In genomic region chr4:163228648-163229047, GRCh38 we compare ENCODE assay signal across 1 cellular context.
TF ChIP-seq lines count a peak whose summit lies in the region.

No MANE protein-coding gene starts in this region.

TF ChIP-seq in HEK293, 187 proteins besides CTCF, POLR2A, EP300 and RAD21 (continued from another document and continues in another):
- TF ChIP-seq ZNF639 (tag by site-specific recombination; IDR thresholded peaks at IDR 0.05) = no peak
- TF ChIP-seq ZNF791 (tag by site-specific recombination; IDR thresholded peaks at IDR 0.05) = no peak
- TF ChIP-seq ZNF837 (tag by site-specific recombination; IDR thresholded peaks at IDR 0.05) = no peak
- TF ChIP-seq ZNF558 (tag by site-specific recombination; IDR thresholded peaks at IDR 0.05) = no peak
- no peak for TF ChIP-seq ZFP41 (tag by site-specific recombination; IDR thresholded peaks at IDR 0.05; ENCODE audit: borderline replicate concordance)
- no peak for TF ChIP-seq ZNF561 (tag by site-specific recombination; IDR thresholded peaks at IDR 0.05; ENCODE audit: borderline replicate concordance)
- no peak for TF ChIP-seq MEIS1 (CRISPR knock-in tag; IDR thresholded peaks at IDR 0.05; ENCODE audit: borderline replicate concordance)
- no peak for TF ChIP-seq ZNF423 (tag by site-specific recombination; IDR thresholded peaks at IDR 0.05)
- no peak for TF ChIP-seq ZBTB1 (tag by site-specific recombination; IDR thresholded peaks at IDR 0.05)
- no peak for TF ChIP-seq SP3 (tag by site-specific recombination; IDR thresholded peaks at IDR 0.05)
- TF ChIP-seq ZSCAN16 (tag by site-specific recombination; IDR thresholded peaks at IDR 0.05) = no peak
- no peak for TF ChIP-seq ZNF677 (tag by site-specific recombination; IDR thresholded peaks at IDR 0.05)
- no peak for TF ChIP-seq ZNF23 (tag by site-specific recombination; IDR thresholded peaks at IDR 0.05; ENCODE audit: borderline replicate concordance)
- TF ChIP-seq ZNF114 (tag by site-specific recombination; IDR thresholded peaks at IDR 0.05) = no peak
- TF ChIP-seq ZNF549 (tag by site-specific recombination; IDR thresholded peaks at IDR 0.05) = no peak
- no peak for TF ChIP-seq ZNF416 (tag by site-specific recombination; IDR thresholded peaks at IDR 0.05)
- TF ChIP-seq RBAK (tag by site-specific recombination; IDR thresholded peaks at IDR 0.05) = no peak
- peak; percentile 69 for TF ChIP-seq ZNF510 (tag by site-specific recombination; IDR thresholded peaks at IDR 0.05; ENCODE audit: insufficient replicate concordance)
- TF ChIP-seq ZBTB26 (tag by site-specific recombination; optimal IDR thresholded peaks at IDR 0.05) = no peak
- no peak for TF ChIP-seq ZBTB21 (tag by site-specific recombination; IDR thresholded peaks at IDR 0.05)
- TF ChIP-seq ZNF335 (tag by site-specific recombination; conservative IDR thresholded peaks at IDR 0.05) = no peak
- no peak for TF ChIP-seq SP7 (tag by site-specific recombination; IDR thresholded peaks at IDR 0.05)
- TF ChIP-seq ZNF239 (tag by site-specific recombination; IDR thresholded peaks at IDR 0.05) = no peak
- no peak for TF ChIP-seq ZSCAN4 (tag by site-specific recombination; IDR thresholded peaks at IDR 0.05)
- TF ChIP-seq ZNF248 (tag by site-specific recombination; IDR thresholded peaks at IDR 0.05) = no peak
- peak; percentile 15; the same call in 1 of the 2 replicates for TF ChIP-seq AEBP2 (tag by site-specific recombination; IDR thresholded peaks at IDR 0.05; ENCODE audit: borderline replicate concordance)
- no peak for TF ChIP-seq ZNF175 (tag by site-specific recombination; IDR thresholded peaks at IDR 0.05)
- no peak for TF ChIP-seq ZNF362 (tag by site-specific recombination; IDR thresholded peaks at IDR 0.05)
- no peak for TF ChIP-seq ZNF580 (tag by site-specific recombination; IDR thresholded peaks at IDR 0.05)
- peak; percentile 60; the same call in 1 of the 2 replicates for TF ChIP-seq ZBTB8A (tag by site-specific recombination; IDR thresholded peaks at IDR 0.05)
- no peak for TF ChIP-seq ATF2 (tag by site-specific recombination; IDR thresholded peaks at IDR 0.05; ENCODE audit: low read depth)
- no peak for TF ChIP-seq ZNF704 (tag by site-specific recombination; IDR thresholded peaks at IDR 0.05)
- TF ChIP-seq ZNF404 (tag by site-specific recombination; IDR thresholded peaks at IDR 0.05) = no peak
- no peak for TF ChIP-seq PRDM10 (tag by site-specific recombination; IDR thresholded peaks at IDR 0.05)
- TF ChIP-seq KLF7 (tag by site-specific recombination; IDR thresholded peaks at IDR 0.05; ENCODE audit: borderline replicate concordance) = no peak
- TF ChIP-seq ZNF155 (tag by site-specific recombination; IDR thresholded peaks at IDR 0.05) = no peak
- TF ChIP-seq ZNF266 (tag by site-specific recombination; IDR thresholded peaks at IDR 0.05; ENCODE audit: low read depth) = no peak
- no peak for TF ChIP-seq ZNF707 (tag by site-specific recombination; IDR thresholded peaks at IDR 0.05)
- TF ChIP-seq GLI2 (tag by site-specific recombination; IDR thresholded peaks at IDR 0.05; ENCODE audit: borderline replicate concordance, low read depth) = no peak
- TF ChIP-seq ZNF157 (tag by site-specific recombination; IDR thresholded peaks at IDR 0.05) = no peak
- TF ChIP-seq SALL2 (tag by site-specific recombination; IDR thresholded peaks at IDR 0.05; ENCODE audit: borderline replicate concordance) = no peak
- TF ChIP-seq KLF8 (tag by site-specific recombination; IDR thresholded peaks at IDR 0.05) = no peak
- TF ChIP-seq ZFP69B (tag by site-specific recombination; IDR thresholded peaks at IDR 0.05) = no peak
- 0 out of 2 replicates have a peak, but pooled peaks have one; percentile 29 for TF ChIP-seq ZNF202 (tag by site-specific recombination; IDR thresholded peaks at IDR 0.05; ENCODE audit: borderline replicate concordance)
- TF ChIP-seq SETDB1 (IDR thresholded peaks at IDR 0.05; ENCODE audit: insufficient read length, low read length) = no peak
- TF ChIP-seq ZNF830 (tag by site-specific recombination; IDR thresholded peaks at IDR 0.05; ENCODE audit: low read depth) = no peak
- TF ChIP-seq ZNF623 (tag by site-specific recombination; IDR thresholded peaks at IDR 0.05) = peak; percentile 50
- TF ChIP-seq ZNF664 (tag by site-specific recombination; IDR thresholded peaks at IDR 0.05) = no peak
- no peak for TF ChIP-seq ZSCAN30 (tag by site-specific recombination; IDR thresholded peaks at IDR 0.05)
- no peak for TF ChIP-seq ZNF354C (tag by site-specific recombination; IDR thresholded peaks at IDR 0.05; ENCODE audit: borderline replicate concordance, low read depth)
- no peak for TF ChIP-seq KLF16 (tag by site-specific recombination; IDR thresholded peaks at IDR 0.05)
- no peak for TF ChIP-seq ZNF777 (tag by site-specific recombination; IDR thresholded peaks at IDR 0.05; ENCODE audit: borderline replicate concordance)
- no peak for TF ChIP-seq FEZF1 (tag by site-specific recombination; IDR thresholded peaks at IDR 0.05)
- no peak for TF ChIP-seq ZNF391 (tag by site-specific recombination; IDR thresholded peaks at IDR 0.05; ENCODE audit: borderline replicate concordance, low read depth)
- no peak for TF ChIP-seq TRIM28 (IDR thresholded peaks at IDR 0.05; ENCODE audit: borderline replicate concordance, low read length)
- TF ChIP-seq ZSCAN23 (tag by site-specific recombination; IDR thresholded peaks at IDR 0.05) = no peak
- TF ChIP-seq ZNF529 (tag by site-specific recombination; IDR thresholded peaks at IDR 0.05; ENCODE audit: insufficient replicate concordance) = no peak
- no peak for TF ChIP-seq ZNF133 (tag by site-specific recombination; IDR thresholded peaks at IDR 0.05)
- no peak for TF ChIP-seq IKZF3 (tag by site-specific recombination; IDR thresholded peaks at IDR 0.05)
- peak; percentile 84 for TF ChIP-seq ZNF394 (tag by site-specific recombination; IDR thresholded peaks at IDR 0.05; ENCODE audit: borderline replicate concordance)
- no peak for TF ChIP-seq ZNF10 (tag by site-specific recombination; IDR thresholded peaks at IDR 0.05)
- TF ChIP-seq ZNF792 (tag by site-specific recombination; IDR thresholded peaks at IDR 0.05) = no peak
- TF ChIP-seq ZNF140 (tag by site-specific recombination; IDR thresholded peaks at IDR 0.05) = peak; percentile 61; the same call in 1 of the 2 replicates
- TF ChIP-seq ZXDB (tag by site-specific recombination; IDR thresholded peaks at IDR 0.05) = peak; percentile 49
